Comparison of ENCODE assay signal across 9 cellular contexts in genomic region chr14:103393687-103394626, GRCh38. TPM values are rescaled to one million over a fixed set of nuclear protein-coding genes. Genes with fewer than 3 reads are reported as not detected.
DNase-seq lines count a peak whose midpoint lies in the region; ATAC-seq and TF ChIP-seq lines count a peak whose summit lies in the region.
"Had no signal": no experiment of that assay in that cellular context is flagged by ENCODE, and none has a peak within 500 bp of the region (broad histone marks: within the 10 kb centered on the region; RNA-seq: fewer than 3 reads in every experiment).

No MANE protein-coding gene starts in this region.

- CTCF ChIA-PET in CD4-positive, alpha-beta T cell (lab: Charles Lee): interaction anchor here (0.8 to 1.1 kb wide), 3 partner anchors 10 to 35 kb away, joined by 3 read pairs; no protein-coding TSS in a partner anchor
- CTCF ChIA-PET in HCT116 (lab: Charles Lee) (interaction anchor here (1.2 to 1.4 kb wide), 4 partner anchors 12 to 289 kb away, joined by 3 to 7 read pairs (median 4); no protein-coding TSS in a partner anchor), WTC11 (lab: Charles Lee) (interaction anchor here (0.6 to 2.1 kb wide), 8 partner anchors 9 to 289 kb away, joined by 3 to 7 read pairs (median 4); partner anchors contain the start of gene MARK3)

- TF ChIP-seq CTCF in CD4-positive, alpha-beta T cell (IDR thresholded peaks at IDR 0.05): peak; percentile 89
- peak; percentile 16 to 75 (median 68); a peak in 5 of 6 replicates for TF ChIP-seq CTCF in HCT116 (IDR thresholded peaks at IDR 0.05 in 2 of 3, conservative IDR thresholded peaks at IDR 0.05 in 1 of 3; ENCODE audit: borderline replicate concordance in 1 of 3, insufficient read depth in 1 of 3, low read depth in 2 of 3, low read length in 2 of 3)
- TF ChIP-seq CTCF in WTC11 (IDR thresholded peaks at IDR 0.05): peak; percentile 86
- TF ChIP-seq CTCF in left ventricle myocardium inferior (IDR thresholded peaks at IDR 0.05; ENCODE audit: borderline replicate concordance): peak; percentile 92

- POLR2A ChIA-PET in CD4-positive, alpha-beta T cell (lab: Charles Lee): interaction anchor here (0.7 to 1.0 kb wide), 2 partner anchors 60 to 384 kb away, joined by 3 to 4 read pairs; partner anchors contain the start of gene EIF5
- POLR2A ChIA-PET in HCT116 (lab: Charles Lee): no interaction called here
- POLR2A ChIA-PET in WTC11 (lab: Charles Lee): interaction anchor here (1.2 kb wide), 1 partner anchor 22 kb away, joined by 3 read pairs; no protein-coding TSS in a partner anchor

- peak overlapping the region; percentile 23 for H3K4me3 Mint-ChIP-seq in CD4-positive, alpha-beta T cell
- H3K4me3 Mint-ChIP-seq in WTC11: no peak overlapping the region
- H3K4me3 Mint-ChIP-seq in stimulated activated naive CD8-positive, alpha-beta T cell treated with anti-CD3 and anti-CD28 coated beads, Interleukin-15, amount 100 ng/mL, for 72 hours: peak overlapping the region; percentile 8 to 23

- ATAC-seq in CD4-positive, alpha-beta T cell (ENCODE audit: poor library complexity): peak; percentile 41
- peak; percentile 49; the same call in 1 of the 2 replicates for ATAC-seq in HCT116
- ATAC-seq in WTC11: peak; percentile 53
- peak; percentile 37 for ATAC-seq in stimulated activated naive CD8-positive, alpha-beta T cell treated with anti-CD3 and anti-CD28 coated beads, Interleukin-15, amount 100 ng/mL, for 72 hours
- ATAC-seq in HG03460 (IDR thresholded peaks at IDR 0.05; ENCODE audit: unreplicated experiment): no peak

- no peaks in the 10 kb centered on the region for H3K9me3 Mint-ChIP-seq in CD4-positive, alpha-beta T cell
- peaks cover 4% of the 10 kb centered on the region; the same call in 1 of the 2 replicates for H3K9me3 Mint-ChIP-seq in WTC11
- H3K9me3 Mint-ChIP-seq in stimulated activated naive CD8-positive, alpha-beta T cell treated with anti-CD3 and anti-CD28 coated beads, Interleukin-15, amount 100 ng/mL, for 72 hours: no peaks in the 10 kb centered on the region

- RAD21 ChIA-PET in HCT116 (lab: Charles Lee; ENCODE audit: low non-redundant PET in 1 of 2, low total read pairs in 2 of 2, uncharacterized antibody in 2 of 2, unreplicated experiment in 2 of 2): interaction anchor here in 1 of 2 experiments (0.6 kb wide), 1 partner anchor 54 kb away, joined by 3 read pairs; no protein-coding TSS in a partner anchor

- peaks cover 76% of the 10 kb centered on the region for H3K4me1 Mint-ChIP-seq in CD4-positive, alpha-beta T cell (ENCODE audit: low read depth)
- peaks cover 41% of the 10 kb centered on the region for H3K4me1 Mint-ChIP-seq in WTC11
- H3K4me1 Mint-ChIP-seq in stimulated activated naive CD8-positive, alpha-beta T cell treated with anti-CD3 and anti-CD28 coated beads, Interleukin-15, amount 100 ng/mL, for 72 hours: peaks cover 58% of the 10 kb centered on the region

- DNase-seq in CD4-positive, alpha-beta T cell: no peak
- DNase-seq in HCT116 (ENCODE audit: low read depth, low spot score) (no peak), WTC11 (ENCODE audit: low spot score) (no peak), left ventricle myocardium inferior (no peak), cortex of kidney (lab: John Stamatoyannopoulos, UW) (no peak)
- DNase-seq in stimulated activated naive CD8-positive, alpha-beta T cell treated with anti-CD3 and anti-CD28 coated beads, Interleukin-15, amount 100 ng/mL, for 72 hours: no peak
- no peak for DNase-seq in stimulated activated CD8-positive, alpha-beta memory T cell treated with anti-CD3 and anti-CD28 coated beads, Interleukin-4, amount 100 ng/mL, for 48 hours

- no peaks in the 10 kb centered on the region for H3K36me3 ChIP-seq in HCT116 (ENCODE audit: control insufficient read depth in 1 of 2, insufficient read depth in 2 of 2, low read length in 2 of 2)
- H3K36me3 ChIP-seq in left ventricle myocardium inferior: no peaks in the 10 kb centered on the region

- H2AFZ ChIP-seq in HCT116 (ENCODE audit: low read depth, low read length, poor library complexity, severe bottlenecking): no peak overlapping the region

- H3K79me2 ChIP-seq in HCT116 (ENCODE audit: insufficient read depth, low read length): peaks cover 99% of the 10 kb centered on the region

- H3K9me2 ChIP-seq in HCT116 (ENCODE audit: insufficient read depth): no peaks in the 10 kb centered on the region

- H3K4me1 ChIP-seq in HCT116 (ENCODE audit: control insufficient read depth in 1 of 2, insufficient read depth in 2 of 2, low read length in 2 of 2) (peaks cover 22 to 28% of the 10 kb centered on the region in 2 experiments; a peak in 3 of 4 replicates), left ventricle myocardium inferior (peaks cover 97% of the 10 kb centered on the region)

- TF ChIP-seq POLR2A in HCT116 (IDR thresholded peaks at IDR 0.05; ENCODE audit: borderline replicate concordance, extremely low read depth, insufficient read depth, insufficient read length): no peak

- H3K9me3 ChIP-seq in CD4-positive, alpha-beta T cell (ENCODE audit: control insufficient read depth, low read length): no peaks in the 10 kb centered on the region
- H3K9me3 ChIP-seq in HCT116 (ENCODE audit: control insufficient read depth in 1 of 2, insufficient read depth in 1 of 2, low read depth in 1 of 2, low read length in 2 of 2) (no peaks in the 10 kb centered on the region), left ventricle myocardium inferior (replicated peaks) (no peaks in the 10 kb centered on the region)

- H3K27ac ChIP-seq in CD4-positive, alpha-beta T cell (ENCODE audit: low read depth, low read length): no peak overlapping the region
- H3K27ac ChIP-seq in HCT116 (ENCODE audit: low read depth, low read length) (peak overlapping the region; percentile 16; the same call in 1 of the 2 replicates), left ventricle myocardium inferior (replicated peaks) (peak overlapping the region; percentile 87)

- H3K27ac Mint-ChIP-seq in CD4-positive, alpha-beta T cell: peak overlapping the region; percentile 54
- peak overlapping the region; percentile 2 for H3K27ac Mint-ChIP-seq in WTC11
- H3K27ac Mint-ChIP-seq in stimulated activated naive CD8-positive, alpha-beta T cell treated with anti-CD3 and anti-CD28 coated beads, Interleukin-15, amount 100 ng/mL, for 72 hours: no peak overlapping the region

- H3K36me3 Mint-ChIP-seq in CD4-positive, alpha-beta T cell (ENCODE audit: low read depth): no peaks in the 10 kb centered on the region
- no peaks in the 10 kb centered on the region for H3K36me3 Mint-ChIP-seq in WTC11

- no TSS peak for BruUV-seq in HCT116 (replicated peaks; lab: Mats Ljungman, UMichigan)

- H3K4me3 ChIP-seq in HCT116 (replicated peaks in 1 of 2; ENCODE audit: low read depth in 1 of 2, low read length in 2 of 2) (no peak overlapping the region), left ventricle myocardium inferior (peak overlapping the region; percentile 46)
- H3K4me3 ChIP-seq: SK-N-MC had no signal

- intact Hi-C loops in CD4-positive, alpha-beta T cell (cut with DNase I, micrococcal nuclease): loop anchor here in 1 of 2 experiments (10.0 kb wide), 1 partner anchor 799 kb away; the partner anchor contains the start of gene RCOR1
- intact Hi-C loops in HCT116 (cut with micrococcal nuclease): loop anchor here (5.0 kb wide), 1 partner anchor 97 kb away; no protein-coding TSS in a partner anchor
- intact Hi-C loops in left ventricle myocardium inferior (cut with micrococcal nuclease): loop anchor here (10.0 kb wide), 1 partner anchor 51 kb away; no protein-coding TSS in a partner anchor

- no peaks in the 10 kb centered on the region for H3K27me3 ChIP-seq in CD4-positive, alpha-beta T cell (ENCODE audit: control insufficient read depth, insufficient read depth, low read length)
- H3K27me3 ChIP-seq in HCT116 (ENCODE audit: insufficient read depth, low read length) (no peaks in the 10 kb centered on the region), left ventricle myocardium inferior (ENCODE audit: low read depth) (no peaks in the 10 kb centered on the region)

- no peak overlapping the region for H3K9ac ChIP-seq in HCT116 (ENCODE audit: low read length)

- H3K27me3 Mint-ChIP-seq in CD4-positive, alpha-beta T cell: no peaks in the 10 kb centered on the region
- H3K27me3 Mint-ChIP-seq in WTC11 (ENCODE audit: low read depth): no peaks in the 10 kb centered on the region
- H3K27me3 Mint-ChIP-seq in stimulated activated naive CD8-positive, alpha-beta T cell treated with anti-CD3 and anti-CD28 coated beads, Interleukin-15, amount 100 ng/mL, for 72 hours: no peaks in the 10 kb centered on the region

- peak overlapping the region; percentile 8; the same call in 1 of the 2 replicates for H3K4me2 ChIP-seq in HCT116 (ENCODE audit: low read length)

- peaks cover 18% of the 10 kb centered on the region; the same call in 1 of the 2 replicates for H4K20me1 ChIP-seq in HCT116 (ENCODE audit: insufficient read depth)

- TF ChIP-seq RAD21 in HCT116 (IDR thresholded peaks at IDR 0.05; ENCODE audit: low read depth): peak; percentile 25; the same call in 1 of the 2 replicates

TF ChIP-seq in HCT116, 20 proteins besides CTCF, POLR2A, EP300 and RAD21 (continues in another document):
- TF ChIP-seq POLR2AphosphoS5 (IDR thresholded peaks at IDR 0.05; ENCODE audit: low read depth, low read length): no peak
- TF ChIP-seq, protein P1, sequence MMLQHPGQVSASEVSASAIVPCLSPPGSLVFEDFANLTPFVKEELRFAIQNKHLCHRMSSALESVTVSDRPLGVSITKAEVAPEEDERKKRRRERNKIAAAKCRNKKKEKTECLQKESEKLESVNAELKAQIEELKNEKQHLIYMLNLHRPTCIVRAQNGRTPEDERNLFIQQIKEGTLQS (IDR thresholded peaks at IDR 0.05): no peak

TF ChIP-seq in WTC11, 78 proteins besides CTCF, POLR2A, EP300 and RAD21 (continues in another document):
- TF ChIP-seq ATF2 (CRISPR knock-in tag; IDR thresholded peaks at IDR 0.05; ENCODE audit: borderline replicate concordance, low read depth): no peak

RNA-seq across cellular contexts. Expression of gene MARK3, which starts 8.7 kb away (rescaled TPM):
- 100 to 1,000 TPM; 107 TPM for total RNA-seq in CD4-positive, alpha-beta T cell
- total RNA-seq in HCT116 (2021; ENCODE audit: unreplicated experiment): 72.5 TPM
- polyA plus RNA-seq in HCT116 (2012): 58.5 and 65.3 TPM in 2 replicates
- total RNA-seq in WTC11 (2021): 82.2 to 93.7 TPM (median 83.0 TPM) in 3 replicates
- total RNA-seq in left ventricle myocardium inferior: 103 TPM

RNA-seq across cellular contexts. Expression of gene EIF5, which starts 59.9 kb away (rescaled TPM):
- 100 to 1,000 TPM; 658 TPM for total RNA-seq in CD4-positive, alpha-beta T cell
- total RNA-seq in HCT116 (2021; ENCODE audit: unreplicated experiment): 238 TPM
- polyA plus RNA-seq in HCT116 (2012): 220 and 254 TPM in 2 replicates
- 224 to 282 TPM (median 236 TPM) in 3 replicates for total RNA-seq in WTC11 (2021)
- total RNA-seq in left ventricle myocardium inferior: 260 TPM

Comparison
In these comparisons a context has a peak if more than half of its experiments do, and no peak if none do; other contexts are left out.
1. H3K27ac Mint-ChIP-seq: peak in CD4-positive, alpha-beta T cell (single experiment) and WTC11 (single experiment); none in stimulated activated naive CD8-positive, alpha-beta T cell treated with anti-CD3 and anti-CD28 coated beads, Interleukin-15, amount 100 ng/mL, for 72 hours (0 of 2).
2. Peak in every context shown above with its lines, with median percentiles within 50 percentile points of each other: CTCF ChIP-seq.